Comparison of ENCODE assay signal across 8 cellular contexts in genomic region chr16:2720719-2721633, GRCh38. TPM values are rescaled to one million over a fixed set of nuclear protein-coding genes. Genes with fewer than 3 reads are reported as not detected.
DNase-seq lines count a peak whose midpoint lies in the region; ATAC-seq and TF ChIP-seq lines count a peak whose summit lies in the region.

No MANE protein-coding gene starts in this region.

- peaks cover 4% of the 10 kb centered on the region for H3K27me3 Mint-ChIP-seq in activated T-helper 17 cell treated with anti-CD3 and anti-CD28 coated beads, Interleukin-2, amount 50 U/mL, for 72 hours
- peaks cover 8% of the 10 kb centered on the region for H3K27me3 Mint-ChIP-seq in neural crest cell (ENCODE audit: low read depth)

- H3K27ac Mint-ChIP-seq in activated T-helper 17 cell treated with anti-CD3 and anti-CD28 coated beads, Interleukin-2, amount 50 U/mL, for 72 hours, result peak overlapping the region; percentile 66
- H3K27ac Mint-ChIP-seq in neural crest cell (ENCODE audit: unreplicated experiment), result no peak overlapping the region

- TF ChIP-seq POLR2A in Peyer's patch (IDR thresholded peaks at IDR 0.05), result peak in 1 of 2 donors; percentile 18

- DNase-seq in DND-41 (peak; percentile 92), KG1 (lab: John Stamatoyannopoulos, UW) (peak; percentile 78), Peyer's patch (peak; percentile 84 to 92 (median 84)), fibroblast of the conjunctiva (ENCODE audit: low read depth) (peak; percentile 62), neural crest cell (ENCODE audit: low read depth, low spot score) (peak; percentile 85)

- ATAC-seq in DND-41 (ENCODE audit: insufficient read depth, low read depth) (peak; percentile 88), GM21717 (IDR thresholded peaks at IDR 0.05; ENCODE audit: unreplicated experiment) (peak; percentile 64)
- peak; percentile 95 for ATAC-seq in activated T-helper 17 cell treated with anti-CD3 and anti-CD28 coated beads, Interleukin-2, amount 50 U/mL, for 72 hours (replicated peaks)

- H3K9ac ChIP-seq in DND-41 (ENCODE audit: low read depth, low read length) (peak overlapping the region; percentile 88), stomach smooth muscle (ENCODE audit: low read length in 2 of 2) (peak overlapping the region in 1 of 2 donors; percentile 58)

- peak overlapping the region; percentile 79 for H3K27ac ChIP-seq in DND-41 (ENCODE audit: low read length)
- peak overlapping the region; percentile 56 to 91 (median 79) for H3K27ac ChIP-seq in Peyer's patch
- H3K27ac ChIP-seq in stomach smooth muscle (ENCODE audit: low read length), result no peak overlapping the region

- peak overlapping the region; percentile 95 for H2AFZ ChIP-seq in DND-41 (ENCODE audit: low read depth, low read length)

- no peaks in the 10 kb centered on the region for H3K9me3 Mint-ChIP-seq in activated T-helper 17 cell treated with anti-CD3 and anti-CD28 coated beads, Interleukin-2, amount 50 U/mL, for 72 hours
- no peaks in the 10 kb centered on the region for H3K9me3 Mint-ChIP-seq in neural crest cell

- TF ChIP-seq CTCF in DND-41 (IDR thresholded peaks at IDR 0.05; ENCODE audit: borderline replicate concordance, extremely low read depth, low read length, poor library complexity, severe bottlenecking), result peak; percentile 69
- peak; percentile 39 to 96 (median 65) for TF ChIP-seq CTCF in Peyer's patch (IDR thresholded peaks at IDR 0.05)
- TF ChIP-seq CTCF in neural crest cell (conservative IDR thresholded peaks at IDR 0.05), result peak; percentile 86

- H3K4me2 ChIP-seq in DND-41 (ENCODE audit: insufficient read depth, low read length), result peak overlapping the region; percentile 90

- H4K20me1 ChIP-seq in DND-41 (ENCODE audit: insufficient read depth, low read length), result no peaks in the 10 kb centered on the region

- H3K4me1 ChIP-seq in DND-41 (ENCODE audit: insufficient read depth, low read length), result peaks cover 31% of the 10 kb centered on the region
- H3K4me1 ChIP-seq in Peyer's patch, result peaks cover 0 to 16% (median 3%) of the 10 kb centered on the region in 4 donors
- H3K4me1 ChIP-seq in stomach smooth muscle (ENCODE audit: control insufficient read depth, insufficient read depth, low read length), result no peaks in the 10 kb centered on the region

- no peaks in the 10 kb centered on the region for H3K79me2 ChIP-seq in DND-41 (ENCODE audit: insufficient read depth, low read length)

- peak overlapping the region; percentile 63 to 74 for H3K4me3 ChIP-seq in DND-41 (ENCODE audit: low read depth in 1 of 2, low read length in 2 of 2)
- peak overlapping the region; percentile 54 to 87 (median 72) for H3K4me3 ChIP-seq in Peyer's patch
- peak overlapping the region; percentile 44 to 73 for H3K4me3 ChIP-seq in stomach smooth muscle (ENCODE audit: low read length in 2 of 2)

- no peaks in the 10 kb centered on the region for H3K36me3 Mint-ChIP-seq in activated T-helper 17 cell treated with anti-CD3 and anti-CD28 coated beads, Interleukin-2, amount 50 U/mL, for 72 hours (ENCODE audit: low read depth)
- H3K36me3 Mint-ChIP-seq in neural crest cell (ENCODE audit: low read depth), result no peaks in the 10 kb centered on the region

- H3K36me3 ChIP-seq in DND-41 (ENCODE audit: insufficient read depth, low read length), result no peaks in the 10 kb centered on the region
- no peaks in the 10 kb centered on the region for H3K36me3 ChIP-seq in Peyer's patch
- no peaks in the 10 kb centered on the region for H3K36me3 ChIP-seq in stomach smooth muscle (ENCODE audit: control insufficient read depth in 2 of 2, insufficient read depth in 2 of 2, low read length in 2 of 2)

- peak overlapping the region; percentile 73 for H3K4me3 Mint-ChIP-seq in activated T-helper 17 cell treated with anti-CD3 and anti-CD28 coated beads, Interleukin-2, amount 50 U/mL, for 72 hours
- H3K4me3 Mint-ChIP-seq in neural crest cell, result peak overlapping the region; percentile 85

- no peaks in the 10 kb centered on the region for H3K9me3 ChIP-seq in DND-41 (ENCODE audit: insufficient read depth, low read length, severe bottlenecking)
- H3K9me3 ChIP-seq in Peyer's patch, result no peaks in the 10 kb centered on the region
- no peaks in the 10 kb centered on the region for H3K9me3 ChIP-seq in stomach smooth muscle (ENCODE audit: control insufficient read depth in 2 of 2, low read length in 2 of 2)

- H3K27me3 ChIP-seq in DND-41 (ENCODE audit: insufficient read depth, low read length, poor library complexity), result peaks cover 5% of the 10 kb centered on the region
- no peaks in the 10 kb centered on the region for H3K27me3 ChIP-seq in Peyer's patch
- peaks cover 0 to 8% of the 10 kb centered on the region in 2 donors for H3K27me3 ChIP-seq in stomach smooth muscle (ENCODE audit: control insufficient read depth in 1 of 2, insufficient read depth in 2 of 2, low read length in 2 of 2)

- H3K4me1 Mint-ChIP-seq in activated T-helper 17 cell treated with anti-CD3 and anti-CD28 coated beads, Interleukin-2, amount 50 U/mL, for 72 hours, result no peaks in the 10 kb centered on the region
- H3K4me1 Mint-ChIP-seq in neural crest cell, result no peaks in the 10 kb centered on the region

RNA-seq across cellular contexts. Expression of gene PRSS27, which starts 1.0 kb away (rescaled TPM):
- total RNA-seq in Peyer's patch, result 1 to 10 TPM in 2 of 4 donors, not detected in 2; 1.2 TPM
- 1 to 10 TPM; 2.2 to 2.9 TPM for total RNA-seq in activated T-helper 17 cell treated with anti-CD3 and anti-CD28 coated beads, Interleukin-2, amount 50 U/mL, for 72 hours
- 5.3 and 7.8 TPM in 2 replicates for total RNA-seq in neural crest cell

RNA-seq across cellular contexts. Expression of gene SRRM2, which starts 31.5 kb away (rescaled TPM):
- total RNA-seq in Peyer's patch, result 1,000 to 10,000 TPM in 3 of 4 donors, 100 to 1,000 TPM in 1; 683 to 3,742 (median 1,673) TPM
- total RNA-seq in activated T-helper 17 cell treated with anti-CD3 and anti-CD28 coated beads, Interleukin-2, amount 50 U/mL, for 72 hours, result 100 to 1,000 TPM; 553 to 810 TPM
- total RNA-seq in neural crest cell, result 779 and 803 TPM in 2 replicates

RNA-seq across cellular contexts. Expression of gene KCTD5, which starts 38.7 kb away (rescaled TPM):
- 10 to 100 TPM; 23.1 to 85.6 (median 56.4) TPM for total RNA-seq in Peyer's patch
- total RNA-seq in activated T-helper 17 cell treated with anti-CD3 and anti-CD28 coated beads, Interleukin-2, amount 50 U/mL, for 72 hours, result 10 to 100 TPM; 42.2 to 79.1 TPM
- total RNA-seq in neural crest cell, result 27.4 and 27.7 TPM in 2 replicates

RNA-seq across cellular contexts. Expression of gene ELOB, which starts 56.1 kb away (rescaled TPM):
- 100 to 1,000 TPM in 3 of 4 donors, 10 to 100 TPM in 1; 66.8 to 243 (median 220) TPM for total RNA-seq in Peyer's patch
- total RNA-seq in activated T-helper 17 cell treated with anti-CD3 and anti-CD28 coated beads, Interleukin-2, amount 50 U/mL, for 72 hours, result 100 to 1,000 TPM; 160 to 280 TPM
- 249 and 261 TPM in 2 replicates for total RNA-seq in neural crest cell
